8 cellular contexts compared by ENCODE assay signal in genomic region chr6:111709615-111710398, GRCh38.
DNase-seq lines count a peak whose midpoint lies in the region; ATAC-seq and TF ChIP-seq lines count a peak whose summit lies in the region.

No MANE protein-coding gene starts in this region.

- TF ChIP-seq CTCF in GM06990 (IDR thresholded peaks at IDR 0.05; ENCODE audit: insufficient read depth, low read length, poor library complexity, severe bottlenecking) (peak; percentile 43), cardiac muscle cell (IDR thresholded peaks at IDR 0.05; ENCODE audit: low read depth, low read length) (peak; percentile 57)

- H3K27me3 Mint-ChIP-seq in activated naive CD8-positive, alpha-beta T cell treated with anti-CD3 and anti-CD28 coated beads, Interleukin-2, amount 50 U/mL, for 24 hours, result no peaks in the 10 kb centered on the region

- ATAC-seq in activated naive CD8-positive, alpha-beta T cell treated with anti-CD3 and anti-CD28 coated beads, Interleukin-2, amount 50 U/mL, for 24 hours, result peak; percentile 68

- H3K4me1 Mint-ChIP-seq in activated naive CD8-positive, alpha-beta T cell treated with anti-CD3 and anti-CD28 coated beads, Interleukin-2, amount 50 U/mL, for 24 hours, result peaks cover 64% of the 10 kb centered on the region

- peaks cover 85% of the 10 kb centered on the region for H3K36me3 Mint-ChIP-seq in activated naive CD8-positive, alpha-beta T cell treated with anti-CD3 and anti-CD28 coated beads, Interleukin-2, amount 50 U/mL, for 24 hours (ENCODE audit: low read depth)

- in situ Hi-C loops in HAP-1 (cut with MboI; ENCODE audit: low sequenced_read_pairs), result loop anchor here (5.0 kb wide), 1 partner anchor 287 kb away; no protein-coding TSS in a partner anchor

- H3K9me3 Mint-ChIP-seq in activated naive CD8-positive, alpha-beta T cell treated with anti-CD3 and anti-CD28 coated beads, Interleukin-2, amount 50 U/mL, for 24 hours, result no peaks in the 10 kb centered on the region

- no peak overlapping the region for H3K4me3 ChIP-seq in GM06990 (replicated peaks; ENCODE audit: low read depth, low read length)
- H3K4me3 ChIP-seq in HAP-1, result no peak overlapping the region
- H3K4me3 ChIP-seq in MG63, result no peak overlapping the region
- H3K4me3 ChIP-seq in cardiac muscle cell, result no peak overlapping the region

- peaks cover 15% of the 10 kb centered on the region for H3K4me1 ChIP-seq in HAP-1
- H3K4me1 ChIP-seq in cardiac muscle cell (ENCODE audit: low read depth), result no peaks in the 10 kb centered on the region

- no peak overlapping the region for H3K4me3 Mint-ChIP-seq in activated naive CD8-positive, alpha-beta T cell treated with anti-CD3 and anti-CD28 coated beads, Interleukin-2, amount 50 U/mL, for 24 hours

- peak overlapping the region; percentile 83 for H3K27ac Mint-ChIP-seq in activated naive CD8-positive, alpha-beta T cell treated with anti-CD3 and anti-CD28 coated beads, Interleukin-2, amount 50 U/mL, for 24 hours

- DNase-seq in GM06990 (ENCODE audit: extremely low read depth, insufficient read length), result peak; percentile 22
- DNase-seq in HAP-1 (ENCODE audit: low spot score in 2 of 2), result peak; percentile 70 to 86
- DNase-seq in MG63, result peak; percentile 34
- peak; percentile 63 for DNase-seq in SK-N-DZ (ENCODE audit: low spot score)
- DNase-seq in activated naive CD8-positive, alpha-beta T cell treated with anti-CD3 and anti-CD28 coated beads, Interleukin-2, amount 50 U/mL, for 24 hours, result peak; percentile 40
- DNase-seq in cardiac muscle cell (ENCODE audit: low read depth in 1 of 2, low spot score in 1 of 2), result peak; percentile 73 to 85
- DNase-seq in putamen (ENCODE audit: low spot score), result peak; percentile 87
- no peak for DNase-seq in mesenteric fat pad (ENCODE audit: low spot score)

- no peaks in the 10 kb centered on the region; the same call in 1 of the 2 replicates for H3K27me3 ChIP-seq in GM06990 (replicated peaks; ENCODE audit: control insufficient read depth, insufficient read depth, low read length)
- no peaks in the 10 kb centered on the region for H3K27me3 ChIP-seq in HAP-1 (ENCODE audit: low read depth)
- H3K27me3 ChIP-seq in MG63, result no peaks in the 10 kb centered on the region
- no peaks in the 10 kb centered on the region for H3K27me3 ChIP-seq in cardiac muscle cell

- H3K27ac ChIP-seq in cardiac muscle cell, result no peak overlapping the region

- H3K36me3 ChIP-seq in GM06990 (ENCODE audit: control insufficient read depth, insufficient read depth, low read length) (no peaks in the 10 kb centered on the region; the same call in 1 of the 2 replicates), HAP-1 (replicated peaks) (no peaks in the 10 kb centered on the region; the same call in 1 of the 2 replicates), MG63 (no peaks in the 10 kb centered on the region), cardiac muscle cell (no peaks in the 10 kb centered on the region)

- no peaks in the 10 kb centered on the region for H3K9me3 ChIP-seq in HAP-1
- no peaks in the 10 kb centered on the region for H3K9me3 ChIP-seq in MG63
- no peaks in the 10 kb centered on the region for H3K9me3 ChIP-seq in cardiac muscle cell (ENCODE audit: low read depth)
